ENCODE assay signal across 10 cellular contexts in the genomic region with DNA sequence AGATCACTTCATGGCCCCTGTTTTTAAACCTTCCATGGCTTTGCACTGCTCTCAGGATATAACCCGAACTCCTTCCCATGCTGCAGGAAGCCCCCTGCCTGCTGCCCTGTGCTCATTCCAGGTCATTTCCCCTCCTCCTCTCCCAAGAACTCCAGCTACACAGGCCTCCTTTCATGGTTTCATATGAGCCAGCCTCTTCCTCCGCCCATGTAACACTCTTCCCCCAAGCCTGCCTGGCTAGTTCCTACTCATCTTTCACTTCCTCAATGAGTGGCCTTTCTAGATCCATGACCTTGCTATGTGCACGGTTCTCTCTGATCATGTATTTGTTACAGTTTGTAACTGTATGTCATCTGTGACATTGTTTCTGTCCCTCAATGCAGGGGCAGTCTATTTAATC. TPM values are rescaled to one million over a fixed set of nuclear protein-coding genes. Genes with fewer than 3 reads are reported as not detected.
DNase-seq lines count a peak whose midpoint lies in the region; ATAC-seq lines count a peak whose summit lies in the region.
"Had no signal": no experiment of that assay in that cellular context is flagged by ENCODE, and none has a peak within 500 bp of the region (broad histone marks: within the 10 kb centered on the region; RNA-seq: fewer than 3 reads in every experiment).

No MANE protein-coding gene starts in this region.

- H3K9me3 ChIP-seq in Karpas-422 (ENCODE audit: low read length) (no peaks in the 10 kb centered on the region), right cardiac atrium (ENCODE audit: control insufficient read depth, low read length) (no peaks in the 10 kb centered on the region)
- H3K9me3 ChIP-seq: suprapubic skin had no signal

- no peaks in the 10 kb centered on the region for H3K9me2 ChIP-seq in Karpas-422 (replicated peaks; ENCODE audit: insufficient read depth, low read length)

- no peaks in the 10 kb centered on the region for H3K79me2 ChIP-seq in Karpas-422 (ENCODE audit: low read length)

- H2AFZ ChIP-seq in Karpas-422 (ENCODE audit: low read length), result peak overlapping the region; percentile 46; the same call in 1 of the 2 replicates

- H4K20me1 ChIP-seq in Karpas-422 (ENCODE audit: insufficient read depth, low read depth, low read length), result no peaks in the 10 kb centered on the region

- ATAC-seq in GM18508 (IDR thresholded peaks at IDR 0.05; ENCODE audit: insufficient read depth, unreplicated experiment) (peak; percentile 44), GM21717 (IDR thresholded peaks at IDR 0.05; ENCODE audit: unreplicated experiment) (peak; percentile 54), right cardiac atrium (peak; percentile 8 to 42)

- H3K4me3 ChIP-seq in Karpas-422 (ENCODE audit: low read length) (peak overlapping the region; percentile 20; the same call in 1 of the 2 replicates), right cardiac atrium (ENCODE audit: low read length) (no peak overlapping the region), H7 (ENCODE audit: insufficient read depth, low read depth, low read length) (no peak overlapping the region)
- H3K4me3 ChIP-seq: suprapubic skin had no signal

- H3K36me3 ChIP-seq in Karpas-422 (ENCODE audit: insufficient read depth, low read length) (no peaks in the 10 kb centered on the region), H7 (replicated peaks; ENCODE audit: control insufficient read depth, insufficient read depth, low read length) (no peaks in the 10 kb centered on the region)
- H3K36me3 ChIP-seq: suprapubic skin had no signal

- H3K4me2 ChIP-seq in Karpas-422 (ENCODE audit: low read depth, low read length, poor library complexity, severe bottlenecking), result peak overlapping the region; percentile 57

- H3K27me3 ChIP-seq in Karpas-422 (ENCODE audit: low read length) (no peaks in the 10 kb centered on the region), right cardiac atrium (ENCODE audit: control insufficient read depth, insufficient read depth) (no peaks in the 10 kb centered on the region), H7 (ENCODE audit: control insufficient read depth, insufficient read depth, low read length) (no peaks in the 10 kb centered on the region)
- H3K27me3 ChIP-seq: suprapubic skin had no signal

- H3K27ac ChIP-seq in Karpas-422 (ENCODE audit: low read length) (no peak overlapping the region), right cardiac atrium (ENCODE audit: low read length) (no peak overlapping the region)
- H3K27ac ChIP-seq: suprapubic skin had no signal

- peaks cover 49% of the 10 kb centered on the region for H3K4me1 ChIP-seq in Karpas-422 (ENCODE audit: low read length)
- H3K4me1 ChIP-seq in right cardiac atrium (ENCODE audit: control insufficient read depth, insufficient read depth, low read length), result no peaks in the 10 kb centered on the region

- peak; percentile 80 for DNase-seq in Karpas-422
- no peak for DNase-seq in right cardiac atrium
- no peak for DNase-seq in NCI-H128 (lab: John Stamatoyannopoulos, UW; ENCODE audit: unreplicated experiment)
- no peak for DNase-seq in stimulated activated CD4-positive, alpha-beta T cell treated with anti-CD3 and anti-CD28 coated beads, Interleukin-12 subunit alpha, Interleukin-12 subunit beta, amount 100 ng/mL, for 4 hours
- no peak for DNase-seq in H7
- no peak for DNase-seq in posterior cingulate gyrus

- intact Hi-C loops in right cardiac atrium (cut with DNase I), result no loop called here
- intact Hi-C loops in posterior cingulate gyrus (cut with DNase I), result no loop called here

- 70% methylated on average over 3 of the region's 3 CpGs for WGBS in right cardiac atrium

- peak overlapping the region; percentile 31; the same call in 1 of the 2 replicates for H3K9ac ChIP-seq in Karpas-422 (ENCODE audit: low read length)

RNA-seq across cellular contexts. Expression of a gene that starts 3.1 kb away (rescaled TPM):
- total RNA-seq in Karpas-422 (2014; rRNA removed; shearing (Covaris generic); ENCODE audit: low replicate concordance), result 7.0 and 13.5 TPM in 2 replicates
- 1 to 10 TPM; 3.3 to 6.4 (median 6.0) TPM for total RNA-seq in right cardiac atrium
- 1.4 TPM for polyA plus RNA-seq in right cardiac atrium
- 0.14 TPM in 1 of 2 replicates, not detected in the other for total RNA-seq in H7 (2014; rRNA removed; shearing (Covaris generic))

RNA-seq across cellular contexts. Expression of a gene that starts 42.2 kb away (rescaled TPM):
- 93.3 and 238 TPM in 2 replicates for total RNA-seq in Karpas-422 (2014; rRNA removed; shearing (Covaris generic); ENCODE audit: low replicate concordance)
- total RNA-seq in right cardiac atrium, result 10 to 100 TPM; 36.5 to 74.7 (median 52.4) TPM
- 41.1 TPM for polyA plus RNA-seq in right cardiac atrium
- 104 and 133 TPM in 2 replicates for total RNA-seq in H7 (2014; rRNA removed; shearing (Covaris generic))

RNA-seq across cellular contexts. Expression of a gene that starts 59.8 kb away (rescaled TPM):
- total RNA-seq in Karpas-422 (2014; rRNA removed; shearing (Covaris generic); ENCODE audit: low replicate concordance), result not detected in 2 replicates
- total RNA-seq in right cardiac atrium, result under 1 TPM in 1 of 4 donors, not detected in 3; 0.09 TPM
- not detected for polyA plus RNA-seq in right cardiac atrium
- not detected in 2 replicates for total RNA-seq in H7 (2014; rRNA removed; shearing (Covaris generic))
- total RNA-seq: cerebellum, suprapubic skin had no signal
